ENCODE assay signal across 13 cellular contexts in the genomic region with DNA sequence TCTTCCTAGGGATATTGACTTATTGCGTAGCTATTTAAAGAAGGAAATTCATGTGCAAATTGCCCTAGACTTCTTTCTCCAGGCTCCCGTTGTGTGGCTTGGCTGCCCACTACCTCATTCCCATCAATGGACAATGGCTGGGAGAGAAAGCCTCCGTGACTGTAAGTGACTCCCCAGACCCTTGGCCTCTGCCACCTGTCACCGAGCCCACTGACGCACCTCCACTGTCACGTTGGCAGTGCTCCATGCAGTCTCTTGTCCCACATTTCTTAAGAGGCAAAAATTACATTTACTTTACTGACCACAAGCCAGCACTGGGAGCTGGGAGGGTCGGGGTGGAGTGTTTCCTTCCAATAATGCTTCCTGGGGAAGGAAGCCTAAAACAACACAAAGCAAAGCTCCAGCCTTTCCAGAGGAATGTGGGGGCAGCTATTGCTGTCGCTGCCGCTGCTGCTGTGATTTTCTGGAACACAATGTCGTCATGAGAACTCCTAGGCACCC.
DNase-seq lines count a peak whose midpoint lies in the region; ATAC-seq and TF ChIP-seq lines count a peak whose summit lies in the region.
"Had no signal": no experiment of that assay in that cellular context is flagged by ENCODE, and none has a peak within 500 bp of the region (broad histone marks: within the 10 kb centered on the region; RNA-seq: fewer than 3 reads in every experiment).

No MANE protein-coding gene starts in this region.

- H3K27me3 Mint-ChIP-seq in GM23338 (ENCODE audit: insufficient read depth, low read depth, poor library complexity) = peaks cover 2% of the 10 kb centered on the region

- H3K79me2 ChIP-seq in GM23338 (replicated peaks; ENCODE audit: insufficient read depth) = no peaks in the 10 kb centered on the region

- no peak overlapping the region for H3K27ac Mint-ChIP-seq in GM23338
- H3K27ac Mint-ChIP-seq: activated T-helper 2 cell treated with anti-CD3 and anti-CD28 coated beads, Interferon-gamma antibody, Interleukin-2, Interleukin-4, amounts not matched to agents 10 μg/mL and 5 μg/mL and 100 μg/mL, durations not matched to agents 14 hours and 24 hours and 36 hours had no signal

- 0 out of 2 replicates have a peak, but pooled peaks cover 2% of the 10 kb centered on the region for H3K9me2 ChIP-seq in GM23338 (ENCODE audit: insufficient read depth)

- H2AFZ ChIP-seq in GM23338 = peak overlapping the region; percentile 24

- peaks cover 25% of the 10 kb centered on the region for H3K4me1 Mint-ChIP-seq in GM23338

- no peak overlapping the region for H3K4me3 Mint-ChIP-seq in GM23338

- TF ChIP-seq CTCF in GM23338 (conservative IDR thresholded peaks at IDR 0.05; ENCODE audit: low read depth in 2 of 2) = no peak
- no peak for TF ChIP-seq CTCF in breast epithelium (IDR thresholded peaks at IDR 0.05)
- no peak for TF ChIP-seq CTCF in right atrium auricular region (IDR thresholded peaks at IDR 0.05)
- TF ChIP-seq CTCF in GM10248 (IDR thresholded peaks at IDR 0.05; ENCODE audit: control extremely low read depth, extremely low read depth, low read depth, missing control alignments) = no peak

- H3K4me2 ChIP-seq in GM23338 = peak overlapping the region; percentile 33

- H3K4me1 ChIP-seq in GM23338 (ENCODE audit: insufficient read depth) = peaks cover 33% of the 10 kb centered on the region
- peaks cover 0 to 7% of the 10 kb centered on the region in 2 donors for H3K4me1 ChIP-seq in breast epithelium
- H3K4me1 ChIP-seq in right atrium auricular region = peaks cover 3 to 44% of the 10 kb centered on the region in 2 donors

- intact Hi-C loops in breast epithelium (cut with DNase I; ENCODE audit: low total_unique reads) = no loop called here

- TF ChIP-seq POLR2A in breast epithelium (IDR thresholded peaks at IDR 0.05) = no peak

- DNase-seq in GM23338 (ENCODE audit: low spot score) = peak; percentile 34
- peak; percentile 22 to 51 for DNase-seq in breast epithelium (ENCODE audit: low spot score in 2 of 2)
- DNase-seq in right atrium auricular region (ENCODE audit: low spot score) = peak; percentile 90
- DNase-seq in putamen (ENCODE audit: low spot score) = peak; percentile 39
- no peak for DNase-seq in NCI-H146 (lab: John Stamatoyannopoulos, UW)
- DNase-seq in GM10248 (ENCODE audit: extremely low spot score) = no peak
- DNase-seq in HEK293T (ENCODE audit: extremely low spot score) = no peak
- DNase-seq: erythroblast, Kasumi-1, naive B cell had no signal

- H3K36me3 ChIP-seq in GM23338 (ENCODE audit: insufficient read depth) (no peaks in the 10 kb centered on the region), breast epithelium (no peaks in the 10 kb centered on the region), right atrium auricular region (no peaks in the 10 kb centered on the region)
- H3K36me3 ChIP-seq: BLaER1 had no signal

- ATAC-seq in GM23338 (no peak; the same call in 2 of the 3 replicates), HG02642 (IDR thresholded peaks at IDR 0.05; ENCODE audit: poor library complexity, unreplicated experiment) (no peak)

- peaks cover 5% of the 10 kb centered on the region; the same call in 1 of the 3 replicates for H3K36me3 Mint-ChIP-seq in GM23338 (ENCODE audit: low read depth)

- CTCF ChIA-PET in GM10248 (lab: Yijun Ruan, JAX) (interaction anchor here (0.8 to 1.4 kb wide), 2 partner anchors 24 to 29 kb away, joined by 3 read pairs; no protein-coding TSS in a partner anchor), HEK293T (lab: Yijun Ruan, JAX) (no interaction called here)

- H3K4me3 ChIP-seq in GM23338 (no peak overlapping the region), breast epithelium (peak overlapping the region in 1 of 3 donors; percentile 18), right atrium auricular region (no peak overlapping the region)
- H3K4me3 ChIP-seq: BLaER1 had no signal

- H3K9me3 ChIP-seq in breast epithelium (no peaks in the 10 kb centered on the region), right atrium auricular region (no peaks in the 10 kb centered on the region)

- no peaks in the 10 kb centered on the region; the same call in 2 of the 3 replicates for H3K9me3 Mint-ChIP-seq in GM23338
- H3K9me3 Mint-ChIP-seq: activated T-helper 2 cell treated with anti-CD3 and anti-CD28 coated beads, Interferon-gamma antibody, Interleukin-2, Interleukin-4, amounts not matched to agents 10 μg/mL and 5 μg/mL and 100 μg/mL, durations not matched to agents 14 hours and 24 hours and 36 hours had no signal

- no peaks in the 10 kb centered on the region for H3F3A ChIP-seq in GM23338 (replicated peaks; ENCODE audit: low read depth)

- no peak overlapping the region for H3K27ac ChIP-seq in GM23338 (ENCODE audit: low read depth)
- H3K27ac ChIP-seq in breast epithelium = peak overlapping the region; percentile 14 to 61
- H3K27ac ChIP-seq in right atrium auricular region = peak overlapping the region; percentile 44 to 72
- H3K27ac ChIP-seq: BLaER1 had no signal

- no peaks in the 10 kb centered on the region for H3K27me3 ChIP-seq in GM23338 (ENCODE audit: insufficient read depth)
- H3K27me3 ChIP-seq in breast epithelium = no peaks in the 10 kb centered on the region
- H3K27me3 ChIP-seq in right atrium auricular region = no peaks in the 10 kb centered on the region
- H3K27me3 ChIP-seq: BLaER1 had no signal

- POLR2A ChIA-PET in GM10248 (lab: Yijun Ruan, JAX) (interaction anchor here (0.6 kb wide), 1 partner anchor 1109 kb away, joined by 3 read pairs; no protein-coding TSS in a partner anchor), HEK293T (lab: Yijun Ruan, JAX) (no interaction called here)

- no peaks in the 10 kb centered on the region for H4K20me1 ChIP-seq in GM23338 (replicated peaks; ENCODE audit: insufficient read depth)
- H4K20me1 ChIP-seq: BLaER1 had no signal

TF ChIP-seq in GM23338, 12 proteins besides CTCF, POLR2A, EP300 and RAD21 (continues in another document):
- TF ChIP-seq ZNF331 (CRISPR knock-in tag; IDR thresholded peaks at IDR 0.05; ENCODE audit: low read depth) (no peak), JUNB (IDR thresholded peaks at IDR 0.05; ENCODE audit: unreplicated experiment) (no peak), EZH2 (IDR thresholded peaks at IDR 0.05; ENCODE audit: low read depth, unreplicated experiment) (no peak)
- TF ChIP-seq, protein P1, sequence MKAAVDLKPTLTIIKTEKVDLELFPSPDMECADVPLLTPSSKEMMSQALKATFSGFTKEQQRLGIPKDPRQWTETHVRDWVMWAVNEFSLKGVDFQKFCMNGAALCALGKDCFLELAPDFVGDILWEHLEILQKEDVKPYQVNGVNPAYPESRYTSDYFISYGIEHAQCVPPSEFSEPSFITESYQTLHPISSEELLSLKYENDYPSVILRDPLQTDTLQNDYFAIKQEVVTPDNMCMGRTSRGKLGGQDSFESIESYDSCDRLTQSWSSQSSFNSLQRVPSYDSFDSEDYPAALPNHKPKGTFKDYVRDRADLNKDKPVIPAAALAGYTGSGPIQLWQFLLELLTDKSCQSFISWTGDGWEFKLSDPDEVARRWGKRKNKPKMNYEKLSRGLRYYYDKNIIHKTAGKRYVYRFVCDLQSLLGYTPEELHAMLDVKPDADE (IDR thresholded peaks at IDR 0.05) = no peak

TF ChIP-seq in HEK293T, 16 proteins besides CTCF, POLR2A, EP300 and RAD21:
- TF ChIP-seq FOXK2 (IDR thresholded peaks at IDR 0.05) = no peak
- TF ChIP-seq FOXM1 (IDR thresholded peaks at IDR 0.05; ENCODE audit: borderline replicate concordance) = no peak
- TF ChIP-seq HDGF (IDR thresholded peaks at IDR 0.05; ENCODE audit: borderline replicate concordance) = no peak
- TF ChIP-seq NFRKB (IDR thresholded peaks at IDR 0.05) = no peak
- TF ChIP-seq L3MBTL2 (conservative IDR thresholded peaks at IDR 0.05) = no peak
- TF ChIP-seq FOXA1 (IDR thresholded peaks at IDR 0.05) = no peak
- TF ChIP-seq ZNF384 (IDR thresholded peaks at IDR 0.05) = no peak
- no peak for TF ChIP-seq SUZ12 (IDR thresholded peaks at IDR 0.05)
- TF ChIP-seq TARDBP (IDR thresholded peaks at IDR 0.05) = no peak

Comparison
In these comparisons a context has a peak if more than half of its experiments do, and no peak if none do; other contexts are left out.
1. DNase-seq: peak in GM23338 (single experiment), breast epithelium (2 of 2), right atrium auricular region (single experiment) and putamen (single experiment); none in NCI-H146 (single experiment), GM10248 (single experiment) and HEK293T (single experiment).